Comparison of ENCODE assay signal across 2 cellular contexts in the genomic region with DNA sequence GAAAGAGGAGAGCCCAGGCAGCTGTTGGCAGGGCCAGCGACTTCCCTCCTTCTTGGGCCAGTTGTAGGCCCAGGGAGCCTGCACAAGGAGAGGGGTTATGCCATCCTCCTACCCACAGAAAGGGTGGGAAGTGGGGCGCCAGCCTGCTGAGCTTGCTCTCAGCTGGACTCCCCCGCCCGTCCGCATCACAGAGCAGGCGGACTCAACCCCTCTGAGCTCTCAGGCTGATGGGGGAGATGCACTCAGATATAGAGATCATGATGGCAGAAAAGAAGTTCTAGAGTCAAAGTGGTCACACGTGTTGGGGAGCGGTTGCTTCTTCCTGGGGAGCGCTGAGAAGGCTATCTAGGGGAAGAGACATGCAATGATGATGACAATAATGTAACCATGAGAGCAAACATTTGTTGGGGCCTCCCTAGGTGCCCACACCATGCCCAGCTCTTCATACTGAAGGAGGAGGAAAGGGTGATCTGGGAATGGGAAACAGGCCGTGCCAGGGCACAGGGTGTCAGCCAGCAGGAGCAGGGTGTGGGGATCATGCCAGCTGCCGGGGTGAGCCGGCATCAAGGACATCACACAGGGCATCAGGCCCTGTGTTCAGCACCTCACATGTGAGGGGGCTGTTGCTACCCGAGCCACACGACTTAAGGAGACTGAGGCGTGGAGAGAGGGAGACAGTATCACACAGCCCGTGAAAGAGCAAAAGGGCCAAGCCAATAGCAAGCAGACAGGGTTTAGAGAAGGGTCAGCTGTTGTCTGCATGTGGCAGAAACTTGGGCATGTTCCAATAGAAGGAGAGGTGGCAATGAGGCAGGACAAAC.
TF ChIP-seq lines count a peak whose summit lies in the region.

No MANE protein-coding gene starts in this region.

TF ChIP-seq in IMR-90, 13 proteins besides CTCF, POLR2A, EP300 and RAD21:
- TF ChIP-seq, protein P1, sequence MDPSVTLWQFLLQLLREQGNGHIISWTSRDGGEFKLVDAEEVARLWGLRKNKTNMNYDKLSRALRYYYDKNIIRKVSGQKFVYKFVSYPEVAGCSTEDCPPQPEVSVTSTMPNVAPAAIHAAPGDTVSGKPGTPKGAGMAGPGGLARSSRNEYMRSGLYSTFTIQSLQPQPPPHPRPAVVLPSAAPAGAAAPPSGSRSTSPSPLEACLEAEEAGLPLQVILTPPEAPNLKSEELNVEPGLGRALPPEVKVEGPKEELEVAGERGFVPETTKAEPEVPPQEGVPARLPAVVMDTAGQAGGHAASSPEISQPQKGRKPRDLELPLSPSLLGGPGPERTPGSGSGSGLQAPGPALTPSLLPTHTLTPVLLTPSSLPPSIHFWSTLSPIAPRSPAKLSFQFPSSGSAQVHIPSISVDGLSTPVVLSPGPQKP (IDR thresholded peaks at IDR 0.05; ENCODE audit: borderline replicate concordance, low read depth, low read length) = no peak
- TF ChIP-seq MAZ (IDR thresholded peaks at IDR 0.05; ENCODE audit: borderline replicate concordance, low read depth, low read length) (no peak), CEBPB (IDR thresholded peaks at IDR 0.05; ENCODE audit: low read depth, low read length) (no peak), RFX5 (IDR thresholded peaks at IDR 0.05; ENCODE audit: low read depth, low read length) (no peak), MAFK (IDR thresholded peaks at IDR 0.05; ENCODE audit: low read depth, low read length) (no peak), FOS (IDR thresholded peaks at IDR 0.05; ENCODE audit: low read depth, low read length) (no peak)
- TF ChIP-seq, protein P2, sequence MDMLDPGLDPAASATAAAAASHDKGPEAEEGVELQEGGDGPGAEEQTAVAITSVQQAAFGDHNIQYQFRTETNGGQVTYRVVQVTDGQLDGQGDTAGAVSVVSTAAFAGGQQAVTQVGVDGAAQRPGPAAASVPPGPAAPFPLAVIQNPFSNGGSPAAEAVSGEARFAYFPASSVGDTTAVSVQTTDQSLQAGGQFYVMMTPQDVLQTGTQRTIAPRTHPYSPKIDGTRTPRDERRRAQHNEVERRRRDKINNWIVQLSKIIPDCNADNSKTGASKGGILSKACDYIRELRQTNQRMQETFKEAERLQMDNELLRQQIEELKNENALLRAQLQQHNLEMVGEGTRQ (IDR thresholded peaks at IDR 0.05; ENCODE audit: low read depth, low read length) = no peak
TF ChIP-seq in IMR-90: peak in this region for 0.

TF ChIP-seq in H1, 55 proteins besides CTCF, POLR2A, EP300 and RAD21:
- no peak for TF ChIP-seq FOSL1 (IDR thresholded peaks at IDR 0.05; ENCODE audit: insufficient read depth, low read depth, low read length)
- no peak for TF ChIP-seq PHF8 (conservative IDR thresholded peaks at IDR 0.05; ENCODE audit: low read depth, low read length)
- TF ChIP-seq EZH2 (IDR thresholded peaks at IDR 0.05; ENCODE audit: low read depth, low read length, severe bottlenecking) = no peak
